10 cellular contexts compared by ENCODE assay signal in genomic region chr22:47837703-47838102, GRCh38.
DNase-seq lines count a peak whose midpoint lies in the region; ATAC-seq and TF ChIP-seq lines count a peak whose summit lies in the region.
"Had no signal": no experiment of that assay in that cellular context is flagged by ENCODE, and none has a peak within 500 bp of the region (broad histone marks: within the 10 kb centered on the region; RNA-seq: fewer than 3 reads in every experiment).

No MANE protein-coding gene starts in this region.

- H3K9me3 ChIP-seq in Loucy (ENCODE audit: insufficient read depth, low read depth, low read length), result no peaks in the 10 kb centered on the region; the same call in 1 of the 2 replicates
- H3K9me3 ChIP-seq in tibial nerve, result no peaks in the 10 kb centered on the region

- ATAC-seq in WTC11 (peak; percentile 56), Right ventricle myocardium inferior (no peak)

- H3K9me3 Mint-ChIP-seq in WTC11 (peaks cover 15% of the 10 kb centered on the region; the same call in 1 of the 2 replicates), nephron progenitor cell (peaks cover 39% of the 10 kb centered on the region)
- H3K9me3 Mint-ChIP-seq: activated naive CD8-positive, alpha-beta T cell treated with anti-CD3 and anti-CD28 coated beads, Interleukin-2, amount 10 ng/mL, durations not matched to agents 7 days and 5 days; CD4-positive, CD25-positive, alpha-beta regulatory T cell had no signal

- TF ChIP-seq EP300 in tibial nerve (IDR thresholded peaks at IDR 0.05), result no peak

- WGBS in tibial nerve, 2 donors, result 71 to 76% methylated on average over 3 of the region's 3 CpGs

- POLR2A ChIA-PET in WTC11 (lab: Charles Lee), result no interaction called here

- H3K4me1 Mint-ChIP-seq in WTC11 (no peaks in the 10 kb centered on the region), nephron progenitor cell (peaks cover 30% of the 10 kb centered on the region)
- H3K4me1 Mint-ChIP-seq: activated naive CD8-positive, alpha-beta T cell treated with anti-CD3 and anti-CD28 coated beads, Interleukin-2, amount 10 ng/mL, durations not matched to agents 7 days and 5 days; CD4-positive, CD25-positive, alpha-beta regulatory T cell had no signal

- no peaks in the 10 kb centered on the region for H3F3A ChIP-seq in Loucy (ENCODE audit: low read depth)

- no peak overlapping the region for H3K4me2 ChIP-seq in Loucy (ENCODE audit: low read depth, low read length, poor library complexity, severe bottlenecking)

- intact Hi-C loops in Right ventricle myocardium inferior (cut with DNase I), result no loop called here

- TF ChIP-seq POLR2A in tibial nerve (IDR thresholded peaks at IDR 0.05), result no peak

- TF ChIP-seq CTCF in Loucy (conservative IDR thresholded peaks at IDR 0.05; ENCODE audit: low read length) (peak; percentile 66), WTC11 (IDR thresholded peaks at IDR 0.05) (peak; percentile 58), nephron progenitor cell (IDR thresholded peaks at IDR 0.05) (peak; percentile 31), tibial nerve (IDR thresholded peaks at IDR 0.05) (no peak)

- H3K27me3 Mint-ChIP-seq in WTC11 (ENCODE audit: low read depth) (no peaks in the 10 kb centered on the region; the same call in 1 of the 2 replicates), nephron progenitor cell (ENCODE audit: low read depth, poor library complexity) (peaks cover 10% of the 10 kb centered on the region)
- H3K27me3 Mint-ChIP-seq: CD4-positive, CD25-positive, alpha-beta regulatory T cell had no signal

- H3K27ac Mint-ChIP-seq in WTC11 (no peak overlapping the region), nephron progenitor cell (no peak overlapping the region)
- H3K27ac Mint-ChIP-seq: activated naive CD8-positive, alpha-beta T cell treated with anti-CD3 and anti-CD28 coated beads, Interleukin-2, amount 10 ng/mL, durations not matched to agents 7 days and 5 days; CD4-positive, CD25-positive, alpha-beta regulatory T cell had no signal

- H3K36me3 Mint-ChIP-seq in WTC11 (no peaks in the 10 kb centered on the region), nephron progenitor cell (ENCODE audit: low read depth) (no peaks in the 10 kb centered on the region)
- H3K36me3 Mint-ChIP-seq: activated naive CD8-positive, alpha-beta T cell treated with anti-CD3 and anti-CD28 coated beads, Interleukin-2, amount 10 ng/mL, durations not matched to agents 7 days and 5 days; CD4-positive, CD25-positive, alpha-beta regulatory T cell had no signal

- H4K20me1 ChIP-seq in Loucy (ENCODE audit: insufficient read depth, low read length, poor library complexity, severe bottlenecking), result no peaks in the 10 kb centered on the region

- CTCF ChIA-PET in WTC11 (lab: Charles Lee), result interaction anchor here (0.6 to 1.0 kb wide), 11 partner anchors 13 to 657 kb away, joined by 3 to 4 read pairs (median 3); no protein-coding TSS in a partner anchor

- DNase-seq in NOMO-1 treated with DMSO at 0.1 percent for 48 hours (lab: John Stamatoyannopoulos, UW; ENCODE audit: unreplicated experiment) (peak; percentile 0), NOMO-1 treated with dmso at 0.1 percent for 144 hours (lab: John Stamatoyannopoulos, UW; ENCODE audit: unreplicated experiment) (no peak), WTC11 (ENCODE audit: low spot score) (peak; percentile 53), nephron progenitor cell (no peak), SKM-1 treated with dmso at 0.1 percent for 144 hours (lab: John Stamatoyannopoulos, UW; ENCODE audit: unreplicated experiment) (no peak), tibial nerve (ENCODE audit: low spot score in 2 of 2) (no peak), Right ventricle myocardium inferior (ENCODE audit: missing footprints) (no peak)
- DNase-seq: activated naive CD8-positive, alpha-beta T cell treated with anti-CD3 and anti-CD28 coated beads, Interleukin-2, amount 10 ng/mL, durations not matched to agents 7 days and 5 days had no signal

- no peak overlapping the region for H3K9ac ChIP-seq in Loucy (ENCODE audit: low read depth, low read length, poor library complexity, severe bottlenecking)

- H3K4me3 ChIP-seq in Loucy (ENCODE audit: low read length, poor library complexity, severe bottlenecking) (no peak overlapping the region), tibial nerve (no peak overlapping the region)

- H3K4me3 Mint-ChIP-seq in WTC11 (no peak overlapping the region), nephron progenitor cell (no peak overlapping the region)
- H3K4me3 Mint-ChIP-seq: activated naive CD8-positive, alpha-beta T cell treated with anti-CD3 and anti-CD28 coated beads, Interleukin-2, amount 10 ng/mL, durations not matched to agents 7 days and 5 days; CD4-positive, CD25-positive, alpha-beta regulatory T cell had no signal

- H3K27me3 ChIP-seq in Loucy (ENCODE audit: insufficient read depth, low read length, poor library complexity, severe bottlenecking), result no peaks in the 10 kb centered on the region
- H3K27me3 ChIP-seq in tibial nerve, result no peaks in the 10 kb centered on the region

- no peaks in the 10 kb centered on the region for H3K79me2 ChIP-seq in Loucy (ENCODE audit: insufficient read depth, low read length)

- no peak overlapping the region for H3K27ac ChIP-seq in tibial nerve

- H3K36me3 ChIP-seq in Loucy (ENCODE audit: insufficient read depth, low read length) (no peaks in the 10 kb centered on the region), tibial nerve (no peaks in the 10 kb centered on the region)

- H2AFZ ChIP-seq in Loucy (ENCODE audit: low read length), result no peak overlapping the region

- no peaks in the 10 kb centered on the region for H3K4me1 ChIP-seq in Loucy (ENCODE audit: insufficient read depth, low read length, poor library complexity, severe bottlenecking)
- no peaks in the 10 kb centered on the region for H3K4me1 ChIP-seq in tibial nerve

- H3K9me2 ChIP-seq in Loucy (replicated peaks; ENCODE audit: low read depth, low read length), result no peaks in the 10 kb centered on the region

TF ChIP-seq in WTC11, 78 proteins besides CTCF, POLR2A, EP300 and RAD21 (continues in another document):
- TF ChIP-seq ZNF425 (CRISPR knock-in tag; conservative IDR thresholded peaks at IDR 0.05), result no peak
- TF ChIP-seq CREB1 (CRISPR knock-in tag; IDR thresholded peaks at IDR 0.05), result no peak
- TF ChIP-seq GTF2I (CRISPR knock-in tag; conservative IDR thresholded peaks at IDR 0.05), result no peak
- TF ChIP-seq FOXK1 (CRISPR knock-in tag; IDR thresholded peaks at IDR 0.05), result no peak
- no peak for TF ChIP-seq ATF1 (CRISPR knock-in tag; IDR thresholded peaks at IDR 0.05)
- TF ChIP-seq, protein P1, sequence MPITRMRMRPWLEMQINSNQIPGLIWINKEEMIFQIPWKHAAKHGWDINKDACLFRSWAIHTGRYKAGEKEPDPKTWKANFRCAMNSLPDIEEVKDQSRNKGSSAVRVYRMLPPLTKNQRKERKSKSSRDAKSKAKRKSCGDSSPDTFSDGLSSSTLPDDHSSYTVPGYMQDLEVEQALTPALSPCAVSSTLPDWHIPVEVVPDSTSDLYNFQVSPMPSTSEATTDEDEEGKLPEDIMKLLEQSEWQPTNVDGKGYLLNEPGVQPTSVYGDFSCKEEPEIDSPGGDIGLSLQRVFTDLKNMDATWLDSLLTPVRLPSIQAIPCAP (CRISPR knock-in tag; IDR thresholded peaks at IDR 0.05), result no peak
- TF ChIP-seq SOX15 (CRISPR knock-in tag; IDR thresholded peaks at IDR 0.05), result no peak
- no peak for TF ChIP-seq IRF2 (CRISPR knock-in tag; IDR thresholded peaks at IDR 0.05; ENCODE audit: borderline replicate concordance, low read depth)
- TF ChIP-seq AR (CRISPR knock-in tag; IDR thresholded peaks at IDR 0.05), result no peak
- no peak for TF ChIP-seq FOXJ3 (CRISPR knock-in tag; IDR thresholded peaks at IDR 0.05; ENCODE audit: borderline replicate concordance)

Comparison
In these comparisons a context has a peak if more than half of its experiments do, and no peak if none do; other contexts are left out.
1. DNase-seq: peak in NOMO-1 treated with DMSO at 0.1 percent for 48 hours (single experiment) and WTC11 (single experiment); none in NOMO-1 treated with dmso at 0.1 percent for 144 hours (single experiment), nephron progenitor cell (single experiment), SKM-1 treated with dmso at 0.1 percent for 144 hours (single experiment), tibial nerve (0 of 2) and Right ventricle myocardium inferior (single experiment).
2. CTCF ChIP-seq: peak in Loucy (single experiment), WTC11 (single experiment) and nephron progenitor cell (single experiment); none in tibial nerve (0 of 5).